Comparison of ENCODE assay signal across 10 cellular contexts in genomic region chr10:22625511-22626288, GRCh38.
A peak's percentile ranks its signal among the peaks of the same experiment; 100 is the strongest.
DNase-seq lines count a peak whose midpoint lies in the region; ATAC-seq and TF ChIP-seq lines count a peak whose summit lies in the region.
"Had no signal": no experiment of that assay in that cellular context is flagged by ENCODE, and none has a peak within 500 bp of the region (broad histone marks: within the 10 kb centered on the region; RNA-seq: fewer than 3 reads in every experiment).

No MANE protein-coding gene starts in this region.

- 43 to 68% methylated on average over 1 to 9 of the region's 9 CpGs for WGBS in endodermal cell (ENCODE audit: insufficient coverage in 1 of 2, insufficient read length in 1 of 2), 2 experiments

- peak overlapping the region; percentile 43 for H3K4me3 Mint-ChIP-seq in activated CD8-positive, alpha-beta memory T cell treated with anti-CD3 and anti-CD28 coated beads, Interleukin-2, amount 10 ng/mL, durations not matched to agents 7 days and 5 days
- no peak overlapping the region for H3K4me3 Mint-ChIP-seq in endodermal cell
- peak overlapping the region; percentile 54 for H3K4me3 Mint-ChIP-seq in stimulated activated effector memory CD8-positive, alpha-beta T cell treated with anti-CD3 and anti-CD28 coated beads, Interleukin-12 subunit alpha, Interleukin-12 subunit beta, amount 100 ng/mL, for 72 hours

- peaks cover 84% of the 10 kb centered on the region for H3K4me1 Mint-ChIP-seq in activated CD8-positive, alpha-beta memory T cell treated with anti-CD3 and anti-CD28 coated beads, Interleukin-2, amount 10 ng/mL, durations not matched to agents 7 days and 5 days
- peaks cover 49% of the 10 kb centered on the region for H3K4me1 Mint-ChIP-seq in endodermal cell
- H3K4me1 Mint-ChIP-seq in stimulated activated effector memory CD8-positive, alpha-beta T cell treated with anti-CD3 and anti-CD28 coated beads, Interleukin-12 subunit alpha, Interleukin-12 subunit beta, amount 100 ng/mL, for 72 hours = peaks cover 89% of the 10 kb centered on the region

- peaks cover 9% of the 10 kb centered on the region for H3K36me3 Mint-ChIP-seq in activated CD8-positive, alpha-beta memory T cell treated with anti-CD3 and anti-CD28 coated beads, Interleukin-2, amount 10 ng/mL, durations not matched to agents 7 days and 5 days
- H3K36me3 Mint-ChIP-seq in endodermal cell (ENCODE audit: low read depth) = no peaks in the 10 kb centered on the region
- H3K36me3 Mint-ChIP-seq in stimulated activated effector memory CD8-positive, alpha-beta T cell treated with anti-CD3 and anti-CD28 coated beads, Interleukin-12 subunit alpha, Interleukin-12 subunit beta, amount 100 ng/mL, for 72 hours = peaks cover 6% of the 10 kb centered on the region

- no peaks in the 10 kb centered on the region for H3K9me3 ChIP-seq in SK-N-MC (ENCODE audit: low read depth, low read length)
- no peaks in the 10 kb centered on the region for H3K9me3 ChIP-seq in endodermal cell (ENCODE audit: control insufficient read depth, low read length)
- H3K9me3 ChIP-seq in upper lobe of right lung = no peaks in the 10 kb centered on the region

- peak overlapping the region; percentile 78 for H3K27ac Mint-ChIP-seq in activated CD8-positive, alpha-beta memory T cell treated with anti-CD3 and anti-CD28 coated beads, Interleukin-2, amount 10 ng/mL, durations not matched to agents 7 days and 5 days
- H3K27ac Mint-ChIP-seq in endodermal cell = peak overlapping the region; percentile 73
- peak overlapping the region; percentile 93 for H3K27ac Mint-ChIP-seq in stimulated activated effector memory CD8-positive, alpha-beta T cell treated with anti-CD3 and anti-CD28 coated beads, Interleukin-12 subunit alpha, Interleukin-12 subunit beta, amount 100 ng/mL, for 72 hours

- no peak overlapping the region; the same call in 1 of the 2 replicates for H3K4me3 ChIP-seq in SK-N-MC
- H3K4me3 ChIP-seq in endodermal cell (ENCODE audit: low read length) = no peak overlapping the region
- H3K4me3 ChIP-seq in upper lobe of right lung = no peak overlapping the region

- H3K27me3 ChIP-seq in endodermal cell (ENCODE audit: control insufficient read depth, insufficient read depth, low read length, poor library complexity, severe bottlenecking) (no peaks in the 10 kb centered on the region), upper lobe of right lung (no peaks in the 10 kb centered on the region)

- intact Hi-C loops in upper lobe of right lung (cut with DNase I) = no loop called here

- H3K27ac ChIP-seq in SK-N-MC (peak overlapping the region; percentile 67), endodermal cell (ENCODE audit: low read depth, low read length) (peak overlapping the region; percentile 65), upper lobe of right lung (no peak overlapping the region)

- H3K4me1 ChIP-seq in endodermal cell (ENCODE audit: control insufficient read depth, insufficient read depth, low read length) (peaks cover 4% of the 10 kb centered on the region), upper lobe of right lung (peaks cover 61% of the 10 kb centered on the region)

- no peak overlapping the region for H3K9ac ChIP-seq in SK-N-MC (ENCODE audit: insufficient read length)
- no peak overlapping the region for H3K9ac ChIP-seq in endodermal cell (ENCODE audit: extremely low read depth, low read length, poor library complexity, severe bottlenecking)

- H3K36me3 ChIP-seq in SK-N-MC (ENCODE audit: insufficient read depth, low read length) = no peaks in the 10 kb centered on the region
- H3K36me3 ChIP-seq in endodermal cell (ENCODE audit: control insufficient read depth, insufficient read depth, low read length) = no peaks in the 10 kb centered on the region
- H3K36me3 ChIP-seq in upper lobe of right lung = no peaks in the 10 kb centered on the region

- ATAC-seq in activated CD8-positive, alpha-beta memory T cell treated with anti-CD3 and anti-CD28 coated beads, Interleukin-2, amount 10 ng/mL, durations not matched to agents 7 days and 5 days = no peak
- no peak for ATAC-seq in stimulated activated effector memory CD8-positive, alpha-beta T cell treated with anti-CD3 and anti-CD28 coated beads, Interleukin-12 subunit alpha, Interleukin-12 subunit beta, amount 100 ng/mL, for 72 hours
- ATAC-seq in HG03135 (IDR thresholded peaks at IDR 0.05; ENCODE audit: unreplicated experiment) (no peak), upper lobe of right lung (no peak)

- DNase-seq in activated CD8-positive, alpha-beta memory T cell treated with anti-CD3 and anti-CD28 coated beads, Interleukin-2, amount 10 ng/mL, durations not matched to agents 7 days and 5 days = no peak
- DNase-seq in activated CD8-positive, alpha-beta memory T cell treated with anti-CD3 and anti-CD28 coated beads, Interleukin-2, amount 50 U/mL, for 4 hours = no peak
- DNase-seq in SK-N-MC (ENCODE audit: low read depth, low spot score) (no peak), endodermal cell (no peak), NCI-H2196 treated with DMSO at 0.1 percent for 48 hours (lab: John Stamatoyannopoulos, UW; ENCODE audit: unreplicated experiment) (no peak), upper lobe of right lung (no peak)
- DNase-seq in stimulated activated effector memory CD8-positive, alpha-beta T cell treated with anti-CD3 and anti-CD28 coated beads, Interleukin-12 subunit alpha, Interleukin-12 subunit beta, amount 100 ng/mL, for 72 hours (ENCODE audit: low spot score in 2 of 2) = no peak
- DNase-seq: NCI-H2081 treated with DMSO at 0.1 percent for 48 hours; stimulated activated CD4-positive, alpha-beta T cell treated with anti-CD3 and anti-CD28 coated beads, Interleukin-2, amount 100 ng/mL, for 48 hours had no signal

- TF ChIP-seq CTCF in endodermal cell (conservative IDR thresholded peaks at IDR 0.05) (no peak), upper lobe of right lung (IDR thresholded peaks at IDR 0.05) (no peak)

- no peaks in the 10 kb centered on the region for H3K27me3 Mint-ChIP-seq in activated CD8-positive, alpha-beta memory T cell treated with anti-CD3 and anti-CD28 coated beads, Interleukin-2, amount 10 ng/mL, durations not matched to agents 7 days and 5 days
- H3K27me3 Mint-ChIP-seq in endodermal cell (ENCODE audit: insufficient read depth) = no peaks in the 10 kb centered on the region

- no peaks in the 10 kb centered on the region for H3K9me3 Mint-ChIP-seq in activated CD8-positive, alpha-beta memory T cell treated with anti-CD3 and anti-CD28 coated beads, Interleukin-2, amount 10 ng/mL, durations not matched to agents 7 days and 5 days (ENCODE audit: low read depth)
- H3K9me3 Mint-ChIP-seq in endodermal cell = no peaks in the 10 kb centered on the region
- H3K9me3 Mint-ChIP-seq in stimulated activated effector memory CD8-positive, alpha-beta T cell treated with anti-CD3 and anti-CD28 coated beads, Interleukin-12 subunit alpha, Interleukin-12 subunit beta, amount 100 ng/mL, for 72 hours = no peaks in the 10 kb centered on the region

- CTCF ChIA-PET in activated CD8-positive, alpha-beta memory T cell treated with anti-CD3 and anti-CD28 coated beads, Interleukin-2, amount 10 ng/mL, durations not matched to agents 7 days and 5 days (lab: Charles Lee) = interaction anchor here (1.0 to 3.5 kb wide), 8 partner anchors 8 to 52 kb away, joined by 3 to 15 read pairs (median 4); no protein-coding TSS in a partner anchor
